Comparison of ENCODE assay signal across 2 cellular contexts in genomic region chr22:49966041-49966715, GRCh38.
TF ChIP-seq lines count a peak whose summit lies in the region.

No MANE protein-coding gene starts in this region.

TF ChIP-seq in HEK293, 187 proteins besides CTCF, POLR2A, EP300 and RAD21:
- peak; percentile 73; the same call in 1 of the 2 replicates for TF ChIP-seq BCL11A (tag by site-specific recombination; IDR thresholded peaks at IDR 0.05; ENCODE audit: low read depth)
- TF ChIP-seq ZNF692 (tag by site-specific recombination; IDR thresholded peaks at IDR 0.05) = 0 out of 2 replicates have a peak, but pooled peaks have one; percentile 11
- TF ChIP-seq ZNF501 (tag by site-specific recombination; IDR thresholded peaks at IDR 0.05) = no peak
- TF ChIP-seq MYNN (tag by site-specific recombination; IDR thresholded peaks at IDR 0.05; ENCODE audit: borderline replicate concordance) = no peak
- TF ChIP-seq PRDM10 (tag by site-specific recombination; IDR thresholded peaks at IDR 0.05) = peak; percentile 50
- TF ChIP-seq ZNF791 (tag by site-specific recombination; IDR thresholded peaks at IDR 0.05) = no peak
- peak; percentile 73 for TF ChIP-seq ZIC2 (tag by site-specific recombination; IDR thresholded peaks at IDR 0.05)
- TF ChIP-seq PATZ1 (tag by site-specific recombination; IDR thresholded peaks at IDR 0.05) = peak; percentile 16; the same call in 1 of the 2 replicates
- no peak for TF ChIP-seq ZNF138 (tag by site-specific recombination; IDR thresholded peaks at IDR 0.05; ENCODE audit: borderline replicate concordance)
- no peak for TF ChIP-seq ZNF549 (tag by site-specific recombination; IDR thresholded peaks at IDR 0.05)
- peak; percentile 95 for TF ChIP-seq GLIS1 (tag by site-specific recombination; IDR thresholded peaks at IDR 0.05)
- TF ChIP-seq ZNF830 (tag by site-specific recombination; IDR thresholded peaks at IDR 0.05; ENCODE audit: low read depth) = no peak
- 0 out of 2 replicates have a peak, but pooled peaks have one; percentile 17 for TF ChIP-seq ZNF600 (tag by site-specific recombination; IDR thresholded peaks at IDR 0.05)
- peak; percentile 77 for TF ChIP-seq GLIS2 (tag by site-specific recombination; IDR thresholded peaks at IDR 0.05)

TF ChIP-seq in HepG2, 621 proteins besides CTCF, POLR2A, EP300 and RAD21 (continues in another document):
- TF ChIP-seq ZFYVE20 (CRISPR knock-in tag; IDR thresholded peaks at IDR 0.05; ENCODE audit: borderline replicate concordance, low read depth) (no peak), GATAD1 (CRISPR knock-in tag; IDR thresholded peaks at IDR 0.05) (no peak), ZNF678 (CRISPR knock-in tag; IDR thresholded peaks at IDR 0.05) (no peak), TIGD3 (CRISPR knock-in tag; IDR thresholded peaks at IDR 0.05; ENCODE audit: borderline replicate concordance) (no peak), ZNF256 (CRISPR knock-in tag; conservative IDR thresholded peaks at IDR 0.05) (no peak), RFXANK (CRISPR knock-in tag; IDR thresholded peaks at IDR 0.05) (0 out of 2 replicates have a peak, but pooled peaks have one; percentile 4), ZNF674 (CRISPR knock-in tag; IDR thresholded peaks at IDR 0.05; ENCODE audit: low read depth) (no peak), ZNF276 (CRISPR knock-in tag; IDR thresholded peaks at IDR 0.05; ENCODE audit: low read depth) (no peak), ZNF280D (CRISPR knock-in tag; IDR thresholded peaks at IDR 0.05) (no peak), HNF4G (IDR thresholded peaks at IDR 0.05; ENCODE audit: borderline replicate concordance, low read depth, low read length) (peak; percentile 27; the same call in 1 of the 2 replicates), HNF4G (CRISPR knock-in tag; IDR thresholded peaks at IDR 0.05; ENCODE audit: borderline replicate concordance, low read depth) (no peak), BCL3 (CRISPR knock-in tag; IDR thresholded peaks at IDR 0.05) (no peak), ZNF883 (CRISPR knock-in tag; IDR thresholded peaks at IDR 0.05; ENCODE audit: not compliant biosample characterization) (no peak), RXRB (CRISPR knock-in tag; IDR thresholded peaks at IDR 0.05; ENCODE audit: borderline replicate concordance) (peak; percentile 7; the same call in 1 of the 2 replicates), ZBTB10 (CRISPR knock-in tag; IDR thresholded peaks at IDR 0.05; ENCODE audit: borderline replicate concordance) (0 out of 2 replicates have a peak, but pooled peaks have one; percentile 42), GATA4 (IDR thresholded peaks at IDR 0.05; ENCODE audit: borderline replicate concordance, low read depth) (no peak), ZSCAN25 (CRISPR knock-in tag; IDR thresholded peaks at IDR 0.05) (peak; percentile 95), HDAC1 (CRISPR knock-in tag; IDR thresholded peaks at IDR 0.05) (peak; percentile 5; the same call in 1 of the 2 replicates), ZGPAT (CRISPR knock-in tag; IDR thresholded peaks at IDR 0.05) (no peak), KAT8 (CRISPR knock-in tag; IDR thresholded peaks at IDR 0.05) (peak; percentile 11; the same call in 1 of the 2 replicates), CBX5 (CRISPR knock-in tag; IDR thresholded peaks at IDR 0.05; ENCODE audit: borderline replicate concordance) (no peak), PHF20 (CRISPR knock-in tag; IDR thresholded peaks at IDR 0.05) (0 out of 2 replicates have a peak, but pooled peaks have one; percentile 14), MTA3 (CRISPR knock-in tag; IDR thresholded peaks at IDR 0.05) (no peak), SUZ12 (IDR thresholded peaks at IDR 0.05; ENCODE audit: low read depth, low read length) (no peak), ZNF713 (CRISPR knock-in tag; IDR thresholded peaks at IDR 0.05) (no peak), MIER3 (CRISPR knock-in tag; IDR thresholded peaks at IDR 0.05; ENCODE audit: borderline replicate concordance) (0 out of 2 replicates have a peak, but pooled peaks have one; percentile 1), ATAD3A (CRISPR knock-in tag; IDR thresholded peaks at IDR 0.05) (no peak), PAXIP1 (CRISPR knock-in tag; conservative IDR thresholded peaks at IDR 0.05) (no peak), MYPOP (CRISPR knock-in tag; IDR thresholded peaks at IDR 0.05) (no peak), ZKSCAN5 (CRISPR knock-in tag; IDR thresholded peaks at IDR 0.05) (no peak), ZNF143 (CRISPR knock-in tag; IDR thresholded peaks at IDR 0.05) (no peak), FOXP1 (IDR thresholded peaks at IDR 0.05) (no peak), FOXP1 (CRISPR knock-in tag; IDR thresholded peaks at IDR 0.05) (no peak), HOXA9 (CRISPR knock-in tag; IDR thresholded peaks at IDR 0.05; ENCODE audit: borderline replicate concordance) (no peak), PHB2 (IDR thresholded peaks at IDR 0.05; ENCODE audit: partially characterized antibody) (no peak), FOXK2 (IDR thresholded peaks at IDR 0.05) (no peak), ZMYM2 (CRISPR knock-in tag; IDR thresholded peaks at IDR 0.05) (no peak), PAF1 (CRISPR knock-in tag; IDR thresholded peaks at IDR 0.05) (peak; percentile 22; the same call in 1 of the 2 replicates), ISL2 (CRISPR knock-in tag; IDR thresholded peaks at IDR 0.05) (no peak), ZBTB25 (CRISPR knock-in tag; IDR thresholded peaks at IDR 0.05) (no peak)
